Comparison of ENCODE assay signal across 20 cellular contexts in the genomic region with DNA sequence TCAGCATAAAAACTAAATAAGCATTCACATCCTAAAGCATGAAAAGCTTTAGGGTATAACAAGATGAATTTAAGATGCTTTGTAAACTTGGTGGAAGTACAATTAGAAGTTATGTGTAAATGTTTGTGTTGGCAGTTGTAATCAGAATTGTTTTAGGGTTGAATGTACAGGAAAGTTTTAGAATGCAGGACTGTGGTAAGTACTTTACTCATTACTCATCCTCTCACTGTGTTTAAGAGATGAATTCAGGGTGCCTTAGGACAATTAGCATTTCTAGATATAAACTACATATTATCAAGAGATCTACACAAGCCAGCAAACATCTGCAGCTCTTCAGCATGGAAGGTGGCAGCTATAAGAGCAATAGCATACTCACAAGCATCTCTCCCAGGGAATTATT.
DNase-seq lines count a peak whose midpoint lies in the region; ATAC-seq and TF ChIP-seq lines count a peak whose summit lies in the region.
"Had no signal": no experiment of that assay in that cellular context is flagged by ENCODE, and none has a peak within 500 bp of the region (broad histone marks: within the 10 kb centered on the region; RNA-seq: fewer than 3 reads in every experiment).

No MANE protein-coding gene starts in this region.

- TF ChIP-seq CTCF in AG04449 (IDR thresholded peaks at IDR 0.05; ENCODE audit: insufficient read depth, low read length, missing control alignments), result no peak
- no peak for TF ChIP-seq CTCF in astrocyte of the cerebellum (IDR thresholded peaks at IDR 0.05; ENCODE audit: low read depth, low read length, missing control alignments)
- TF ChIP-seq CTCF in foreskin fibroblast (IDR thresholded peaks at IDR 0.05; ENCODE audit: low read depth, low read length), result no peak

- CTCF ChIA-PET in AG04449 (lab: Yijun Ruan, JAX), result interaction anchor here (0.8 to 1.2 kb wide), 3 partner anchors 40 to 277 kb away, joined by 3 to 4 read pairs (median 3); no protein-coding TSS in a partner anchor

- in situ Hi-C loops in astrocyte of the cerebellum (cut with HindIII; ENCODE audit: low sequenced_read_pairs), result no loop called here

- no peak for ATAC-seq in HG03457 (IDR thresholded peaks at IDR 0.05; ENCODE audit: unreplicated experiment)
- ATAC-seq: heart left ventricle, psoas muscle, upper lobe of right lung had no signal

- DNase-seq in AG04449 (ENCODE audit: low read depth, low spot score), result peak; percentile 50
- peak; percentile 18 for DNase-seq in HS-5 (ENCODE audit: low read depth)
- peak; percentile 56 for DNase-seq in astrocyte of the cerebellum (ENCODE audit: low read depth)
- DNase-seq in foreskin fibroblast, result peak; percentile 10 to 56
- no peak for DNase-seq in NCI-H526 (lab: John Stamatoyannopoulos, UW)
- no peak for DNase-seq in HUDEP-2 (lab: John Stamatoyannopoulos, UW; ENCODE audit: unreplicated experiment in 76 of 76)
- DNase-seq in NCI-H748 treated with DMSO at 0.1 percent for 48 hours (lab: John Stamatoyannopoulos, UW), result no peak
- DNase-seq: activated CD4-positive, alpha-beta T cell treated with anti-CD3 and anti-CD28 coated beads, Interleukin-2, amount 10 ng/mL, durations not matched to agents 7 days and 5 days; central memory CD4-positive, alpha-beta T cell; dorsolateral prefrontal cortex; erythroblast; heart left ventricle; KG1; NCI-H1694 treated with DMSO at 0.1 percent for 48 hours; NCI-H774; psoas muscle; upper lobe of right lung had no signal

- no peak overlapping the region for H3K4me3 ChIP-seq in AG04449 (ENCODE audit: low read depth, low read length)
- no peak overlapping the region for H3K4me3 ChIP-seq in astrocyte of the cerebellum (ENCODE audit: low read depth, low read length)
- no peak overlapping the region for H3K4me3 ChIP-seq in foreskin fibroblast (ENCODE audit: low read depth in 1 of 2, low read length in 2 of 2)
- H3K4me3 ChIP-seq: dorsolateral prefrontal cortex, heart left ventricle, neural progenitor cell, psoas muscle, smooth muscle cell, upper lobe of right lung had no signal

- POLR2A ChIA-PET in AG04449 (lab: Yijun Ruan, JAX), result no interaction called here

Comparison
In these comparisons a context has a peak if more than half of its experiments do, and no peak if none do; other contexts are left out.
1. DNase-seq: peak in AG04449 (single experiment), HS-5 (single experiment), astrocyte of the cerebellum (single experiment) and foreskin fibroblast (2 of 2); none in NCI-H526 (0 of 2), HUDEP-2 (0 of 76) and NCI-H748 treated with DMSO at 0.1 percent for 48 hours (single experiment).